ENCODE assay signal across 8 cellular contexts in the genomic region with DNA sequence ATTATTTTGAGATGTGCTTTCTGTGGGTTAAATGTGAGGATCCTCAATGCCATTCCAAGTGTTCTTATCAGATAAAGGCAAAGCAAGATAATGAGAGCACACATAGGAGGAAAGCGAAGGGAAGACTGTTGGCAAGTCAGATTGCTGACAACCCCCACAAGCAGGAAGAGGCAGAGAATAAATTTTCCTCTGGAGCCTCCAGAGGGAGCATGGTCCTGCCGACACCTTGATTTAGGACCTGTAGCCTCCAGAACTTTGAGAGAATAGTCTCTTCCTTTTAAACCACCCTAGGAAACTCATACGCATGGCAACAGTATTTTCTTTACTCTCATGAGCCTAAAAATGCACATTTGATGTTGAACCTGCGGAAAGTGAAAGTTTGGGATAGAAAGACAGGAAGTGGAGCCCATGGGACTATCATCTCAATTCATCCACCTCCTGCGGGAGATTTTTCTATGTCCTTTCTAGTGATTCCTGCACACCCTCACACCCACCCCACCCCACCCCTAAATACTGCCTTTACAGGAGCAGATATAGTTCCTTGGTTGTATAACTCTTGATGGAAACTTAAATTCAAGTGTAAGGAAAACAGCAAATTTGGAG.
DNase-seq lines count a peak whose midpoint lies in the region; ATAC-seq and TF ChIP-seq lines count a peak whose summit lies in the region.

No MANE protein-coding gene starts in this region.

- no peaks in the 10 kb centered on the region for H3K36me3 Mint-ChIP-seq in HFFc6 (ENCODE audit: low read depth)

- H3K9me3 ChIP-seq in body of pancreas: no peaks in the 10 kb centered on the region

- H3K27ac Mint-ChIP-seq in HFFc6: no peak overlapping the region

- no peaks in the 10 kb centered on the region for H3K36me3 ChIP-seq in body of pancreas (replicated peaks in 1 of 2; ENCODE audit: insufficient read depth in 1 of 2, low read depth in 2 of 2)

- H3K4me1 Mint-ChIP-seq in HFFc6 (ENCODE audit: low read depth): peaks cover 21% of the 10 kb centered on the region

- no peaks in the 10 kb centered on the region for H3K9me3 Mint-ChIP-seq in HFFc6

- DNase-seq in HFFc6 (peak; percentile 25), body of pancreas (peak; percentile 62 to 76 (median 66)), left colon (peak; percentile 31 to 50), HuH-7 (ENCODE audit: low spot score) (no peak)

- TF ChIP-seq CTCF in 22Rv1 (IDR thresholded peaks at IDR 0.05) (peak; percentile 67), HFFc6 (IDR thresholded peaks at IDR 0.05) (peak; percentile 66), body of pancreas (IDR thresholded peaks at IDR 0.05) (peak; percentile 13 to 83 (median 67))

- peak overlapping the region; percentile 49 for H3K27ac ChIP-seq in 22Rv1
- H3K27ac ChIP-seq in body of pancreas: peak overlapping the region; percentile 27 to 79 (median 66)

- H3K4me3 ChIP-seq in body of pancreas: no peak overlapping the region

- H3K27me3 ChIP-seq in body of pancreas: no peaks in the 10 kb centered on the region

- 40 to 42% methylated on average over 5 of the region's 5 CpGs for WGBS in body of pancreas, 2 donors

- no peak overlapping the region for H3K4me3 Mint-ChIP-seq in HFFc6

- peak; percentile 79 for ATAC-seq in body of pancreas
- peak; percentile 86 for ATAC-seq in left colon
- no peak for ATAC-seq in HG02973 (IDR thresholded peaks at IDR 0.05; ENCODE audit: unreplicated experiment)
- no peak for ATAC-seq in GM19395 (IDR thresholded peaks at IDR 0.05; ENCODE audit: unreplicated experiment)
- ATAC-seq in HG02970 (IDR thresholded peaks at IDR 0.05; ENCODE audit: low FRiP score, unreplicated experiment): no peak

- intact Hi-C loops in body of pancreas (cut with DNase I) (no loop called here), left colon (cut with DNase I, micrococcal nuclease) (no loop called here)

- no peak for TF ChIP-seq POLR2A in body of pancreas (IDR thresholded peaks at IDR 0.05)

- peaks cover 30% of the 10 kb centered on the region for H3K4me1 ChIP-seq in body of pancreas

- no peaks in the 10 kb centered on the region; the same call in 1 of the 2 replicates for H3K27me3 Mint-ChIP-seq in HFFc6 (ENCODE audit: insufficient read depth)

Comparison
In these comparisons a context has a peak if more than half of its experiments do, and no peak if none do; other contexts are left out.
1. ATAC-seq: peak in body of pancreas (single experiment) and left colon (single experiment); none in HG02973 (single experiment), GM19395 (single experiment) and HG02970 (single experiment).
2. Peak in every context shown above with its lines, with median percentiles within 50 percentile points of each other: CTCF ChIP-seq.